In genomic region chr2:30584116-30584515, GRCh38 we compare ENCODE assay signal across 14 cellular contexts.
DNase-seq lines count a peak whose midpoint lies in the region; ATAC-seq and FAIRE-seq lines count a peak whose summit lies in the region.
"Had no signal": no experiment of that assay in that cellular context is flagged by ENCODE, and none has a peak within 500 bp of the region (broad histone marks: within the 10 kb centered on the region; RNA-seq: fewer than 3 reads in every experiment).

No MANE protein-coding gene starts in this region.

- ATAC-seq in GM18498 (IDR thresholded peaks at IDR 0.05; ENCODE audit: unreplicated experiment) (peak; percentile 65), GM21786 (IDR thresholded peaks at IDR 0.05; ENCODE audit: unreplicated experiment) (peak; percentile 71), memory B cell (ENCODE audit: low read depth) (peak; percentile 84), HG03565 (IDR thresholded peaks at IDR 0.05; ENCODE audit: unreplicated experiment) (no peak)

- no peak for FAIRE-seq in HTR-8/SVneo (lab: Jason Lieb, UNC)
- FAIRE-seq: H54 had no signal

- H3K4me3 Mint-ChIP-seq in memory B cell: peak overlapping the region; percentile 80
- H3K4me3 Mint-ChIP-seq: activated naive CD8-positive, alpha-beta T cell; CD4-positive, alpha-beta memory T cell; mesothelial cell of epicardium had no signal

- H3K9me3 Mint-ChIP-seq in memory B cell: peaks cover 1% of the 10 kb centered on the region
- H3K9me3 Mint-ChIP-seq: CD4-positive, alpha-beta memory T cell; mesothelial cell of epicardium had no signal

- peaks cover 27% of the 10 kb centered on the region for H3K36me3 Mint-ChIP-seq in memory B cell

- DNase-seq in LHCN-M2 (ENCODE audit: low read depth): peak; percentile 78
- peak; percentile 12 to 14 for DNase-seq in memory B cell (ENCODE audit: low spot score in 2 of 2)
- no peak for DNase-seq in NCI-H524 (lab: John Stamatoyannopoulos, UW)
- no peak for DNase-seq in HTR-8/SVneo (ENCODE audit: insufficient read length, low spot score)
- no peak for DNase-seq in COR-L47 (lab: John Stamatoyannopoulos, UW)
- DNase-seq: activated CD4-positive, alpha-beta T cell treated with anti-CD3 and anti-CD28 coated beads, Interleukin-2, amount 50 U/mL, for 48 hours; CD4-positive, alpha-beta memory T cell; NCI-H2081 had no signal

- peak overlapping the region; percentile 91 for H3K27ac Mint-ChIP-seq in memory B cell
- H3K27ac Mint-ChIP-seq: activated naive CD8-positive, alpha-beta T cell; mesothelial cell of epicardium had no signal

- no peaks in the 10 kb centered on the region for H3K27me3 Mint-ChIP-seq in memory B cell
- H3K27me3 Mint-ChIP-seq: activated naive CD8-positive, alpha-beta T cell; CD4-positive, alpha-beta memory T cell had no signal

- H3K4me1 Mint-ChIP-seq in memory B cell: peaks cover 48% of the 10 kb centered on the region
- H3K4me1 Mint-ChIP-seq: mesothelial cell of epicardium had no signal

Comparison
In these comparisons a context has a peak if more than half of its experiments do, and no peak if none do; other contexts are left out.
1. DNase-seq: peak in LHCN-M2 (single experiment) and memory B cell (2 of 2); none in NCI-H524 (0 of 2), HTR-8/SVneo (single experiment) and COR-L47 (single experiment).